Comparison of ENCODE assay signal across 1 cellular context in the genomic region with DNA sequence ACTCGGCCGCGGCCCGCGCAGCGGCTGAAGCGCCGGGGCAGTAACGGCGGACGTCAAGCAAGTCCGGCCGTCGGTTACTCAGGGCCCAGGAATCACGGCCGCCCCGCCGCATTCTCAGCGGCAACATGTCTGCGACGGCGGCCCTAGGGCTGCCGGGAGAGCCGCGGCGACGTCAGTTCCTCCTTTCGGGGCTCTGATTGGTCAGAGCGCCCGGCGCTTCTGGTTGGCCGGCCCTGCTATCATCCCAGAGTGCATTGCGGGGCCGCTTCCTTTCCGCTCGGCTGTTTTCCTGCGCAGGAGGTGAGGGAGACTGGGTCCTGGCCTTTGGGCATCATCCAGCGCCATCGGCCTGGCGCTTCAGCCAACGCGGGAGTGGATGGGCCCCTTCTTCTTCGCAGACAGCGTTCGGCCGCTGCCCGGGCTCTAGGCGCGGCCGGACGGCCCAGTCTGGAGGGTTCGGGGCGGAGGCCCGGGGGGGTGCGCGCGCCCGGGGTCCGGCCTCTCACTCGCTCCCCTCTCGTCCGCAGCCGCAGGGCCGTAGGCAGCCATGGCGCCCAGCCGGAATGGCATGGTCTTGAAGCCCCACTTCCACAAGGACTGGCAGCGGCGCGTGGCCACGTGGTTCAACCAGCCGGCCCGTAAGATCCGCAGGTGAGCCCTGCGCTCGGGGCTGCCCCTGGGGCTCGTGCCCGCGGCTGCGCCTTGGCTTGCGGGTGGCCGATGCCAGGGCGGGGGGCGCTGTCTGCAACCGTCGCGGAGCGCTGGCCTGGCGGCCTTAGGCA.
TF ChIP-seq lines count a peak whose summit lies in the region.

Gene RPL13 (plus strand): TSS at position 270 of the 782 bp plus-strand sequence. CDS start 278 bp downstream, at position 548.

TF ChIP-seq in K562, 482 proteins besides CTCF, POLR2A, EP300 and RAD21 (continued from another document and continues in another):
- TF ChIP-seq, protein P1, sequence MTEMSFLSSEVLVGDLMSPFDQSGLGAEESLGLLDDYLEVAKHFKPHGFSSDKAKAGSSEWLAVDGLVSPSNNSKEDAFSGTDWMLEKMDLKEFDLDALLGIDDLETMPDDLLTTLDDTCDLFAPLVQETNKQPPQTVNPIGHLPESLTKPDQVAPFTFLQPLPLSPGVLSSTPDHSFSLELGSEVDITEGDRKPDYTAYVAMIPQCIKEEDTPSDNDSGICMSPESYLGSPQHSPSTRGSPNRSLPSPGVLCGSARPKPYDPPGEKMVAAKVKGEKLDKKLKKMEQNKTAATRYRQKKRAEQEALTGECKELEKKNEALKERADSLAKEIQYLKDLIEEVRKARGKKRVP (CRISPR knock-in tag; IDR thresholded peaks at IDR 0.05): no peak
- TF ChIP-seq TFAM (CRISPR knock-in tag; conservative IDR thresholded peaks at IDR 0.05): no peak
- TF ChIP-seq ZNF79 (CRISPR knock-in tag; IDR thresholded peaks at IDR 0.05; ENCODE audit: low read depth): no peak
- no peak for TF ChIP-seq MCM7 (IDR thresholded peaks at IDR 0.05)
- no peak for TF ChIP-seq CCAR2 (IDR thresholded peaks at IDR 0.05; ENCODE audit: low read depth, low read length)
- TF ChIP-seq PCBP2 (IDR thresholded peaks at IDR 0.05; ENCODE audit: low read depth, low read length, poor library complexity, severe bottlenecking): no peak
- no peak for TF ChIP-seq ZNF57 (CRISPR knock-in tag; IDR thresholded peaks at IDR 0.05)
- no peak for TF ChIP-seq ASH1L (IDR thresholded peaks at IDR 0.05; ENCODE audit: borderline replicate concordance, low read depth, partially characterized antibody)
- no peak for TF ChIP-seq SMC3 (conservative IDR thresholded peaks at IDR 0.05; ENCODE audit: insufficient read depth, low read depth, low read length)
- TF ChIP-seq NELFE (IDR thresholded peaks at IDR 0.05; ENCODE audit: insufficient read depth, insufficient read length): peak; percentile 71
- no peak for TF ChIP-seq EGR1 (conservative IDR thresholded peaks at IDR 0.05)
- no peak for TF ChIP-seq GABPB2 (CRISPR knock-in tag; conservative IDR thresholded peaks at IDR 0.05)
- TF ChIP-seq TEAD1 (CRISPR knock-in tag; IDR thresholded peaks at IDR 0.05): peak in 1 of 2 experiments; percentile 92; a peak in 2 of 4 replicates
- no peak for TF ChIP-seq BRCA1 (IDR thresholded peaks at IDR 0.05)
- no peak for TF ChIP-seq BRCA1 (CRISPR knock-in tag; IDR thresholded peaks at IDR 0.05)
- TF ChIP-seq ZC3H11A (IDR thresholded peaks at IDR 0.05; ENCODE audit: low read depth, low read length): no peak
- peak; percentile 93 for TF ChIP-seq L3MBTL2 (IDR thresholded peaks at IDR 0.05)
- TF ChIP-seq CTBP1 (IDR thresholded peaks at IDR 0.05; ENCODE audit: borderline replicate concordance): peak; percentile 61
- TF ChIP-seq CEBPB (tag; IDR thresholded peaks at IDR 0.05): no peak; the same call in 1 of the 2 replicates
- no peak for TF ChIP-seq ZNF695 (CRISPR knock-in tag; IDR thresholded peaks at IDR 0.05)
- TF ChIP-seq EP400 (IDR thresholded peaks at IDR 0.05): peak; percentile 99
- peak; percentile 89 for TF ChIP-seq CREB1 (IDR thresholded peaks at IDR 0.05)
- peak; percentile 83 for TF ChIP-seq CREB1 (CRISPR knock-in tag; IDR thresholded peaks at IDR 0.05)
- TF ChIP-seq GTF2E2 (tag; IDR thresholded peaks at IDR 0.05): peak; percentile 99
- TF ChIP-seq, protein P2, sequence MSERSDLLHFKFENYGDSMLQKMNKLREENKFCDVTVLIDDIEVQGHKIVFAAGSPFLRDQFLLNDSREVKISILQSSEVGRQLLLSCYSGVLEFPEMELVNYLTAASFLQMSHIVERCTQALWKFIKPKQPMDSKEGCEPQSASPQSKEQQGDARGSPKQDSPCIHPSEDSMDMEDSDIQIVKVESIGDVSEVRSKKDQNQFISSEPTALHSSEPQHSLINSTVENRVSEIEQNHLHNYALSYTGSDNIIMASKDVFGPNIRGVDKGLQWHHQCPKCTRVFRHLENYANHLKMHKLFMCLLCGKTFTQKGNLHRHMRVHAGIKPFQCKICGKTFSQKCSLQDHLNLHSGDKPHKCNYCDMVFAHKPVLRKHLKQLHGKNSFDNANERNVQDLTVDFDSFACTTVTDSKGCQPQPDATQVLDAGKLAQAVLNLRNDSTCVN (CRISPR knock-in tag; IDR thresholded peaks at IDR 0.05): no peak
- TF ChIP-seq ZNF232 (CRISPR knock-in tag; IDR thresholded peaks at IDR 0.05): 0 out of 2 replicates have a peak, but pooled peaks have one; percentile 12
- TF ChIP-seq MYBL2 (IDR thresholded peaks at IDR 0.05; ENCODE audit: low read depth): no peak
- no peak for TF ChIP-seq MYBL2 (CRISPR knock-in tag; IDR thresholded peaks at IDR 0.05; ENCODE audit: borderline replicate concordance)
- no peak for TF ChIP-seq RFX1 (IDR thresholded peaks at IDR 0.05)
- no peak for TF ChIP-seq LARP7 (IDR thresholded peaks at IDR 0.05)
- TF ChIP-seq PKNOX1 (IDR thresholded peaks at IDR 0.05): peak; percentile 51
- TF ChIP-seq PRPF4 (IDR thresholded peaks at IDR 0.05; ENCODE audit: insufficient read depth, low read depth, low read length, poor library complexity, severe bottlenecking): peak; percentile 84
- no peak for TF ChIP-seq ZNF140 (CRISPR knock-in tag; IDR thresholded peaks at IDR 0.05)
- peak; percentile 12; the same call in 1 of the 2 replicates for TF ChIP-seq MITF (IDR thresholded peaks at IDR 0.05)
- peak; percentile 79 for TF ChIP-seq ETS2 (tag; IDR thresholded peaks at IDR 0.05; ENCODE audit: borderline replicate concordance, poor library complexity, severe bottlenecking)
- peak; percentile 72; the same call in 1 of the 2 replicates for TF ChIP-seq FOXP4 (CRISPR knock-in tag; IDR thresholded peaks at IDR 0.05; ENCODE audit: borderline replicate concordance)
- TF ChIP-seq EZH2 (IDR thresholded peaks at IDR 0.05; ENCODE audit: borderline replicate concordance, low read depth, low read length): no peak
- TF ChIP-seq MIER1 (IDR thresholded peaks at IDR 0.05; ENCODE audit: low read depth): no peak
- no peak for TF ChIP-seq ZNF354B (CRISPR knock-in tag; IDR thresholded peaks at IDR 0.05)
- TF ChIP-seq JUNB (CRISPR knock-in tag; conservative IDR thresholded peaks at IDR 0.05): no peak
- no peak for TF ChIP-seq CBX5 (IDR thresholded peaks at IDR 0.05; ENCODE audit: borderline replicate concordance, low read depth)
- no peak for TF ChIP-seq HINFP (tag; conservative IDR thresholded peaks at IDR 0.05; ENCODE audit: low read depth)
- no peak for TF ChIP-seq ZNF280A (IDR thresholded peaks at IDR 0.05; ENCODE audit: low read depth, partially characterized antibody)
- TF ChIP-seq NR4A1 (CRISPR knock-in tag; IDR thresholded peaks at IDR 0.05): no peak
- TF ChIP-seq NR4A1 (tag; IDR thresholded peaks at IDR 0.05): 0 out of 2 replicates have a peak, but pooled peaks have one; percentile 41
- TF ChIP-seq, protein P3, sequence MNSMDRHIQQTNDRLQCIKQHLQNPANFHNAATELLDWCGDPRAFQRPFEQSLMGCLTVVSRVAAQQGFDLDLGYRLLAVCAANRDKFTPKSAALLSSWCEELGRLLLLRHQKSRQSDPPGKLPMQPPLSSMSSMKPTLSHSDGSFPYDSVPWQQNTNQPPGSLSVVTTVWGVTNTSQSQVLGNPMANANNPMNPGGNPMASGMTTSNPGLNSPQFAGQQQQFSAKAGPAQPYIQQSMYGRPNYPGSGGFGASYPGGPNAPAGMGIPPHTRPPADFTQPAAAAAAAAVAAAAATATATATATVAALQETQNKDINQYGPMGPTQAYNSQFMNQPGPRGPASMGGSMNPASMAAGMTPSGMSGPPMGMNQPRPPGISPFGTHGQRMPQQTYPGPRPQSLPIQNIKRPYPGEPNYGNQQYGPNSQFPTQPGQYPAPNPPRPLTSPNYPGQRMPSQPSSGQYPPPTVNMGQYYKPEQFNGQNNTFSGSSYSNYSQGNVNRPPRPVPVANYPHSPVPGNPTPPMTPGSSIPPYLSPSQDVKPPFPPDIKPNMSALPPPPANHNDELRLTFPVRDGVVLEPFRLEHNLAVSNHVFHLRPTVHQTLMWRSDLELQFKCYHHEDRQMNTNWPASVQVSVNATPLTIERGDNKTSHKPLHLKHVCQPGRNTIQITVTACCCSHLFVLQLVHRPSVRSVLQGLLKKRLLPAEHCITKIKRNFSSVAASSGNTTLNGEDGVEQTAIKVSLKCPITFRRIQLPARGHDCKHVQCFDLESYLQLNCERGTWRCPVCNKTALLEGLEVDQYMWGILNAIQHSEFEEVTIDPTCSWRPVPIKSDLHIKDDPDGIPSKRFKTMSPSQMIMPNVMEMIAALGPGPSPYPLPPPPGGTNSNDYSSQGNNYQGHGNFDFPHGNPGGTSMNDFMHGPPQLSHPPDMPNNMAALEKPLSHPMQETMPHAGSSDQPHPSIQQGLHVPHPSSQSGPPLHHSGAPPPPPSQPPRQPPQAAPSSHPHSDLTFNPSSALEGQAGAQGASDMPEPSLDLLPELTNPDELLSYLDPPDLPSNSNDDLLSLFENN (IDR thresholded peaks at IDR 0.05; ENCODE audit: low read depth in 2 of 2, low read length in 2 of 2): peak in 1 of 2 experiments; percentile 80; a peak in 2 of 4 replicates
- no peak for TF ChIP-seq MYNN (IDR thresholded peaks at IDR 0.05)
- no peak for TF ChIP-seq MYNN (CRISPR knock-in tag; IDR thresholded peaks at IDR 0.05)
- TF ChIP-seq, protein P4, sequence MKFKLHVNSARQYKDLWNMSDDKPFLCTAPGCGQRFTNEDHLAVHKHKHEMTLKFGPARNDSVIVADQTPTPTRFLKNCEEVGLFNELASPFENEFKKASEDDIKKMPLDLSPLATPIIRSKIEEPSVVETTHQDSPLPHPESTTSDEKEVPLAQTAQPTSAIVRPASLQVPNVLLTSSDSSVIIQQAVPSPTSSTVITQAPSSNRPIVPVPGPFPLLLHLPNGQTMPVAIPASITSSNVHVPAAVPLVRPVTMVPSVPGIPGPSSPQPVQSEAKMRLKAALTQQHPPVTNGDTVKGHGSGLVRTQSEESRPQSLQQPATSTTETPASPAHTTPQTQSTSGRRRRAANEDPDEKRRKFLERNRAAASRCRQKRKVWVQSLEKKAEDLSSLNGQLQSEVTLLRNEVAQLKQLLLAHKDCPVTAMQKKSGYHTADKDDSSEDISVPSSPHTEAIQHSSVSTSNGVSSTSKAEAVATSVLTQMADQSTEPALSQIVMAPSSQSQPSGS (CRISPR knock-in tag; IDR thresholded peaks at IDR 0.05): 0 out of 2 replicates have a peak, but pooled peaks have one; percentile 52
- TF ChIP-seq SP1 (CRISPR knock-in tag; IDR thresholded peaks at IDR 0.05): peak; percentile 77
- TF ChIP-seq NEUROD1 (IDR thresholded peaks at IDR 0.05; ENCODE audit: borderline replicate concordance, low read depth, low read length, partially characterized antibody): peak; percentile 16
